ENCODE assay signal across 39 cellular contexts in genomic region chr17:43709210-43709609, GRCh38. TPM values are rescaled to one million over a fixed set of nuclear protein-coding genes. Genes with fewer than 3 reads are reported as not detected.
"Had no signal": no experiment of that assay in that cellular context is flagged by ENCODE, and none has a peak within 500 bp of the region (broad histone marks: within the 10 kb centered on the region; RNA-seq: fewer than 3 reads in every experiment).

No MANE protein-coding gene starts in this region.

- H3K4me1 ChIP-seq: breast epithelium had no signal

- DNase-seq: activated B cell treated with CpG ODN at 0.5 μM for 24 hours; activated CD4-positive, alpha-beta memory T cell treated with anti-CD3 and anti-CD28 coated beads for 36 hours; activated CD4-positive, alpha-beta T cell treated with anti-CD3 and anti-CD28 coated beads for 4 hours; activated CD4-positive, alpha-beta T cell treated with anti-CD3 and anti-CD28 coated beads, Interleukin-2, amount 10 ng/mL, durations not matched to agents 24 days and 14 days; activated CD4-positive, alpha-beta T cell treated with anti-CD3 and anti-CD28 coated beads, Interleukin-2, amount 50 U/mL, for 1 hour; activated CD4-positive, alpha-beta T cell treated with anti-CD3 and anti-CD28 coated beads, Interleukin-2, amount 50 U/mL, for 4 hours; activated CD4-positive, CD25-positive, alpha-beta regulatory T cell treated with anti-CD3 and anti-CD28 coated beads, Interleukin-2, amount 50 U/mL, for 72 hours; activated CD8-positive, alpha-beta memory T cell treated with anti-CD3 and anti-CD28 coated beads, Interleukin-2, amount 50 U/mL, for 4 hours; activated CD8-positive, alpha-beta T cell treated with anti-CD3 and anti-CD28 coated beads for 36 hours; activated effector memory CD4-positive, alpha-beta T cell treated with anti-CD3 and anti-CD28 coated beads, Interleukin-2, amount 50 U/mL, for 16 hours; activated gamma-delta T cell treated with Interleukin-2 at 50 U/mL for 16 hours; activated naive CD4-positive, alpha-beta T cell; activated naive CD4-positive, alpha-beta T cell treated with anti-CD3 and anti-CD28 coated beads for 36 hours; activated naive CD4-positive, alpha-beta T cell treated with anti-CD3 and anti-CD28 coated beads, Interleukin-2, amount 50 U/mL, for 16 hours; activated naive CD8-positive, alpha-beta T cell treated with anti-CD3 and anti-CD28 coated beads for 36 hours; activated T-cell treated with anti-CD3 and anti-CD28 coated beads for 4 hours; activated T-cell treated with anti-CD3 and anti-CD28 coated beads, Interleukin-2, amount 50 U/mL, for 1 hour; activated T-cell treated with anti-CD3 and anti-CD28 coated beads, Interleukin-2, amount 50 U/mL, for 4 hours; activated T-cell treated with anti-CD3 and anti-CD28 coated beads, Interleukin-2, amount 50 U/mL, for 72 hours; adrenal gland; amniotic stem cell; aorta; body of pancreas; brain microvascular endothelial cell; caudate nucleus; cerebellar nuclear complex; T-helper 1 cell; T-helper 2 cell; T-helper 9 cell had no signal

- H3K9me3 Mint-ChIP-seq: activated B cell treated with CpG ODN at 0.5 μM for 24 hours; activated CD4-positive, alpha-beta memory T cell treated with anti-CD3 and anti-CD28 coated beads for 36 hours; activated CD4-positive, alpha-beta T cell treated with anti-CD3 and anti-CD28 coated beads, Interleukin-2, amount 10 ng/mL, durations not matched to agents 24 days and 14 days; activated CD8-positive, alpha-beta T cell treated with anti-CD3 and anti-CD28 coated beads for 36 hours; activated naive CD4-positive, alpha-beta T cell treated with anti-CD3 and anti-CD28 coated beads for 36 hours; activated naive CD4-positive, alpha-beta T cell treated with anti-CD3 and anti-CD28 coated beads, Interleukin-2, amount 50 U/mL, for 72 hours; activated naive CD8-positive, alpha-beta T cell treated with anti-CD3 and anti-CD28 coated beads for 36 hours; activated T-cell treated with anti-CD3 and anti-CD28 coated beads, Interleukin-2, amount 50 U/mL, for 4 hours; activated T-cell treated with anti-CD3 and anti-CD28 coated beads, Interleukin-2, amount 50 U/mL, for 72 hours; activated T-helper 1 cell treated with anti-CD3 and anti-CD28 coated beads, Interleukin-12 subunit alpha, Interleukin-12 subunit beta, Interleukin-2, Interleukin-4 antibody, amounts not matched to agents 30 ng/mL and 10 ng/mL and 1 ng/mL, durations not matched to agents 14 hours and 24 hours and 36 hours; activated T-helper 17 cell treated with anti-CD3 and anti-CD28 coated beads, Interleukin-2, amount 50 U/mL, for 72 hours; central memory CD8-positive, alpha-beta T cell; T-helper 1 cell treated with Interleukin-12 subunit alpha and Interleukin-12 subunit beta and Interleukin-4 antibody, amounts not matched to agents 30 μg/mL and 1 μg/mL, for 36 hours; T-helper 2 cell treated with Interferon-gamma antibody and Interleukin-4, amounts not matched to agents 5 μg/mL and 100 μg/mL, for 36 hours had no signal

- H3K9me3 ChIP-seq: adrenal gland, body of pancreas, breast epithelium had no signal

- H3K36me3 ChIP-seq: adrenal gland, brain microvascular endothelial cell, breast epithelium had no signal

- H3K27ac ChIP-seq: adrenal gland, body of pancreas, brain microvascular endothelial cell, breast epithelium, VCaP had no signal

- H3K27ac Mint-ChIP-seq: activated B cell treated with CpG ODN at 0.5 μM for 24 hours; activated CD4-positive, alpha-beta memory T cell treated with anti-CD3 and anti-CD28 coated beads for 36 hours; activated CD4-positive, alpha-beta T cell treated with anti-CD3 and anti-CD28 coated beads, Interleukin-2, amount 10 ng/mL, durations not matched to agents 24 days and 14 days; activated CD8-positive, alpha-beta T cell treated with anti-CD3 and anti-CD28 coated beads for 36 hours; activated naive CD4-positive, alpha-beta T cell treated with anti-CD3 and anti-CD28 coated beads for 36 hours; activated naive CD4-positive, alpha-beta T cell treated with anti-CD3 and anti-CD28 coated beads, Interleukin-2, amount 50 U/mL, for 72 hours; activated naive CD8-positive, alpha-beta T cell treated with anti-CD3 and anti-CD28 coated beads for 36 hours; activated T-cell treated with anti-CD3 and anti-CD28 coated beads, Interleukin-2, amount 50 U/mL, for 72 hours; activated T-helper 1 cell treated with anti-CD3 and anti-CD28 coated beads, Interleukin-12 subunit alpha, Interleukin-12 subunit beta, Interleukin-2, Interleukin-4 antibody, amounts not matched to agents 30 ng/mL and 10 ng/mL and 1 ng/mL, durations not matched to agents 14 hours and 24 hours and 36 hours; activated T-helper 17 cell treated with anti-CD3 and anti-CD28 coated beads, Interleukin-2, amount 50 U/mL, for 72 hours; T-helper 1 cell treated with Interleukin-12 subunit alpha and Interleukin-12 subunit beta and Interleukin-4 antibody, amounts not matched to agents 30 μg/mL and 1 μg/mL, for 36 hours; T-helper 2 cell treated with Interferon-gamma antibody and Interleukin-4, amounts not matched to agents 5 μg/mL and 100 μg/mL, for 36 hours had no signal

- H3K4me3 Mint-ChIP-seq: activated B cell treated with CpG ODN at 0.5 μM for 24 hours; activated CD4-positive, alpha-beta memory T cell treated with anti-CD3 and anti-CD28 coated beads for 36 hours; activated CD4-positive, alpha-beta T cell treated with anti-CD3 and anti-CD28 coated beads, Interleukin-2, amount 10 ng/mL, durations not matched to agents 24 days and 14 days; activated CD8-positive, alpha-beta T cell treated with anti-CD3 and anti-CD28 coated beads for 36 hours; activated naive CD4-positive, alpha-beta T cell treated with anti-CD3 and anti-CD28 coated beads for 36 hours; activated naive CD8-positive, alpha-beta T cell treated with anti-CD3 and anti-CD28 coated beads for 36 hours; activated T-cell treated with anti-CD3 and anti-CD28 coated beads, Interleukin-2, amount 50 U/mL, for 4 hours; activated T-cell treated with anti-CD3 and anti-CD28 coated beads, Interleukin-2, amount 50 U/mL, for 72 hours; activated T-helper 1 cell treated with anti-CD3 and anti-CD28 coated beads, Interleukin-12 subunit alpha, Interleukin-12 subunit beta, Interleukin-2, Interleukin-4 antibody, amounts not matched to agents 30 ng/mL and 10 ng/mL and 1 ng/mL, durations not matched to agents 14 hours and 24 hours and 36 hours; activated T-helper 17 cell treated with anti-CD3 and anti-CD28 coated beads, Interleukin-2, amount 50 U/mL, for 72 hours; central memory CD8-positive, alpha-beta T cell; T-helper 1 cell treated with Interleukin-12 subunit alpha and Interleukin-12 subunit beta and Interleukin-4 antibody, amounts not matched to agents 30 μg/mL and 1 μg/mL, for 36 hours; T-helper 2 cell treated with Interferon-gamma antibody and Interleukin-4, amounts not matched to agents 5 μg/mL and 100 μg/mL, for 36 hours had no signal

- H3K27me3 ChIP-seq: adrenal gland, body of pancreas, brain microvascular endothelial cell had no signal

- H3K4me3 ChIP-seq: adrenal gland, body of pancreas, breast epithelium had no signal

- H3K36me3 Mint-ChIP-seq: activated CD4-positive, alpha-beta memory T cell treated with anti-CD3 and anti-CD28 coated beads for 36 hours; activated naive CD8-positive, alpha-beta T cell treated with anti-CD3 and anti-CD28 coated beads for 36 hours had no signal

- ATAC-seq: activated CD8-positive, alpha-beta T cell treated with anti-CD3 and anti-CD28 coated beads for 36 hours; activated naive CD4-positive, alpha-beta T cell treated with anti-CD3 and anti-CD28 coated beads, Interleukin-2, amount 50 U/mL, for 72 hours; activated T-cell treated with anti-CD3 and anti-CD28 coated beads, Interleukin-2, amount 50 U/mL, for 4 hours; activated T-cell treated with anti-CD3 and anti-CD28 coated beads, Interleukin-2, amount 50 U/mL, for 72 hours; activated T-helper 17 cell treated with anti-CD3 and anti-CD28 coated beads, Interleukin-2, amount 50 U/mL, for 72 hours; body of pancreas had no signal

RNA-seq across cellular contexts. Expression of gene MEOX1, which starts 47.5 kb away (rescaled TPM):
- total RNA-seq: activated B cell treated with CpG ODN at 0.5 μM for 24 hours, astrocyte had no signal

RNA-seq across cellular contexts. Expression of gene SOST, which starts 49.4 kb away (rescaled TPM):
- total RNA-seq: activated B cell treated with CpG ODN at 0.5 μM for 24 hours; activated CD4-positive, alpha-beta memory T cell treated with anti-CD3 and anti-CD28 coated beads for 36 hours; activated CD4-positive, alpha-beta T cell treated with anti-CD3 and anti-CD28 coated beads, Interleukin-2, amount 10 ng/mL, durations not matched to agents 24 days and 14 days; activated CD8-positive, alpha-beta memory T cell treated with anti-CD3 and anti-CD28 coated beads for 36 hours; activated CD8-positive, alpha-beta T cell treated with anti-CD3 and anti-CD28 coated beads for 36 hours; activated naive CD4-positive, alpha-beta T cell treated with anti-CD3 and anti-CD28 coated beads for 36 hours; activated naive CD4-positive, alpha-beta T cell treated with anti-CD3 and anti-CD28 coated beads, Interleukin-2, amount 50 U/mL, for 72 hours; activated naive CD8-positive, alpha-beta T cell treated with anti-CD3 and anti-CD28 coated beads for 36 hours; activated T-cell treated with anti-CD3 and anti-CD28 coated beads, Interleukin-2, amount 50 U/mL, for 4 hours; activated T-cell treated with anti-CD3 and anti-CD28 coated beads, Interleukin-2, amount 50 U/mL, for 72 hours; activated T-helper 1 cell treated with anti-CD3 and anti-CD28 coated beads, Interleukin-12 subunit alpha, Interleukin-12 subunit beta, Interleukin-2, Interleukin-4 antibody, amounts not matched to agents 30 ng/mL and 10 ng/mL and 1 ng/mL, durations not matched to agents 14 hours and 24 hours and 36 hours; activated T-helper 17 cell treated with anti-CD3 and anti-CD28 coated beads, Interleukin-2, amount 50 U/mL, for 72 hours; adrenal gland; astrocyte; body of pancreas; breast epithelium had no signal
